ENCODE assay signal across 16 cellular contexts in the genomic region with DNA sequence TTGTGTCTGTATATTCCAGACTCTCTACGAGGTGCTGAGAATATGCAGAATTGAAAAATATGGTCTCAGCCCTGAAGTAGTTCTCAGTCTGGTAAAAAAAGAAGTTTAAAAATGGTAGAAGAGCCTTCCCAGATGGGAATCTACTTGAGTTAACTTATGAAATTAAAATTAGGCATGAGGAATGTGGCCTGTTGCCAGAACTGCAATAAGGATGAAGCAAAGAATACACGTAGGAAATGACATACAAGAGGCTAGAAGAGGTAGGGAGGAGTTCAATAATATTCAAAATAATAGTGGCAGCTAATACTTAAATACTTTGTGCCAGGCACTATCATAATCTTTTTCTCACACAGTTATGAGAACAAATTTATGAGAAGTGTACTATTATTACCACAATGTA. TPM values are rescaled to one million over a fixed set of nuclear protein-coding genes. Genes with fewer than 3 reads are reported as not detected.
A peak's percentile ranks its signal among the peaks of the same experiment; 100 is the strongest.
DNase-seq lines count a peak whose midpoint lies in the region; ATAC-seq and TF ChIP-seq lines count a peak whose summit lies in the region.
"Had no signal": no experiment of that assay in that cellular context is flagged by ENCODE, and none has a peak within 500 bp of the region (broad histone marks: within the 10 kb centered on the region; RNA-seq: fewer than 3 reads in every experiment).

No MANE protein-coding gene starts in this region.

- peaks cover 16% of the 10 kb centered on the region for H4K20me1 ChIP-seq in neural progenitor cell (ENCODE audit: low read depth)

- H3K4me3 ChIP-seq in cardiac fibroblast (replicated peaks in 1 of 2; ENCODE audit: low read depth in 2 of 2, low read length in 2 of 2) = no peak overlapping the region
- no peak overlapping the region for H3K4me3 ChIP-seq in neural progenitor cell
- H3K4me3 ChIP-seq: HAP-1 had no signal

- no peak overlapping the region for H3K9ac ChIP-seq in neural progenitor cell

- H3F3A ChIP-seq in neural progenitor cell (ENCODE audit: low read depth) = no peaks in the 10 kb centered on the region

- no peak overlapping the region for H2AFZ ChIP-seq in neural progenitor cell (replicated peaks)

- H3K36me3 ChIP-seq in neural progenitor cell = peaks cover 12% of the 10 kb centered on the region

- H3K4me2 ChIP-seq in neural progenitor cell = peak overlapping the region; percentile 61

- H3K27me3 Mint-ChIP-seq in activated CD4-positive, alpha-beta T cell treated with anti-CD3 and anti-CD28 coated beads, Interleukin-2, amount 10 ng/mL, durations not matched to agents 24 days and 14 days = no peaks in the 10 kb centered on the region
- no peaks in the 10 kb centered on the region for H3K27me3 Mint-ChIP-seq in neural progenitor cell (ENCODE audit: insufficient read depth, low read depth)
- H3K27me3 Mint-ChIP-seq: memory B cell had no signal

- TF ChIP-seq CTCF in cardiac fibroblast (IDR thresholded peaks at IDR 0.05; ENCODE audit: low read depth, low read length) (no peak), neural progenitor cell (IDR thresholded peaks at IDR 0.05) (no peak)

- peaks cover 47% of the 10 kb centered on the region for H3K4me1 Mint-ChIP-seq in activated CD4-positive, alpha-beta T cell treated with anti-CD3 and anti-CD28 coated beads, Interleukin-2, amount 10 ng/mL, durations not matched to agents 24 days and 14 days
- H3K4me1 Mint-ChIP-seq in neural progenitor cell = peaks cover 25% of the 10 kb centered on the region

- H3K4me3 Mint-ChIP-seq in activated CD4-positive, alpha-beta T cell treated with anti-CD3 and anti-CD28 coated beads, Interleukin-2, amount 10 ng/mL, durations not matched to agents 24 days and 14 days = peak overlapping the region; percentile 58
- no peak overlapping the region for H3K4me3 Mint-ChIP-seq in neural progenitor cell
- H3K4me3 Mint-ChIP-seq: memory B cell had no signal

- no peak for DNase-seq in activated CD4-positive, alpha-beta T cell treated with anti-CD3 and anti-CD28 coated beads, Interleukin-2, amount 10 ng/mL, durations not matched to agents 24 days and 14 days
- no peak for DNase-seq in activated CD4-positive, alpha-beta T cell treated with anti-CD3 and anti-CD28 coated beads for 1 hour
- DNase-seq in NCI-H69 (lab: John Stamatoyannopoulos, UW) = peak; percentile 56
- DNase-seq in cardiac fibroblast (ENCODE audit: low read depth in 2 of 2) = peak; percentile 68 to 77
- no peak for DNase-seq in neural progenitor cell (ENCODE audit: low spot score)
- DNase-seq in NCI-H82 (lab: John Stamatoyannopoulos, UW) = no peak
- no peak for DNase-seq in GF-D8 (lab: John Stamatoyannopoulos, UW)
- DNase-seq in left lobe of liver (ENCODE audit: low spot score) = no peak
- DNase-seq: COR-L47; NCI-H1092; NCI-H2227 treated with DMSO at 0.1 percent for 48 hours; nucleus accumbens; small intestine; stimulated activated naive CD8-positive, alpha-beta T cell treated with anti-CD3 and anti-CD28 coated beads, Interleukin-15, Interleukin-2, amounts not matched to agents 100 U/mL and 50 U/mL, for 24 hours had no signal

- intact Hi-C loops in activated CD4-positive, alpha-beta T cell treated with anti-CD3 and anti-CD28 coated beads, Interleukin-2, amount 10 ng/mL, durations not matched to agents 24 days and 14 days (cut with micrococcal nuclease) = loop anchor here (5.0 kb wide), 1 partner anchor 33 kb away; no protein-coding TSS in a partner anchor

- peaks cover 38% of the 10 kb centered on the region for H3K36me3 Mint-ChIP-seq in activated CD4-positive, alpha-beta T cell treated with anti-CD3 and anti-CD28 coated beads, Interleukin-2, amount 10 ng/mL, durations not matched to agents 24 days and 14 days (ENCODE audit: low read depth)
- peaks cover 25% of the 10 kb centered on the region for H3K36me3 Mint-ChIP-seq in neural progenitor cell
- H3K36me3 Mint-ChIP-seq: memory B cell had no signal

- H3K9me3 ChIP-seq in neural progenitor cell (ENCODE audit: low read depth) = no peaks in the 10 kb centered on the region
- H3K9me3 ChIP-seq: HAP-1 had no signal

- H3K79me2 ChIP-seq in neural progenitor cell (ENCODE audit: low read depth) = peaks cover 80% of the 10 kb centered on the region

- ATAC-seq in left lobe of liver = no peak
- ATAC-seq: stimulated activated naive CD8-positive, alpha-beta T cell treated with anti-CD3 and anti-CD28 coated beads, Interleukin-15, Interleukin-2, amounts not matched to agents 100 U/mL and 50 U/mL, for 24 hours had no signal

- no peaks in the 10 kb centered on the region for H3K27me3 ChIP-seq in neural progenitor cell

- H3K27ac ChIP-seq in neural progenitor cell = no peak overlapping the region

- peaks cover 30% of the 10 kb centered on the region for H3K4me1 ChIP-seq in neural progenitor cell

- no peaks in the 10 kb centered on the region for H3K9me3 Mint-ChIP-seq in activated CD4-positive, alpha-beta T cell treated with anti-CD3 and anti-CD28 coated beads, Interleukin-2, amount 10 ng/mL, durations not matched to agents 24 days and 14 days
- H3K9me3 Mint-ChIP-seq in neural progenitor cell = no peaks in the 10 kb centered on the region
- H3K9me3 Mint-ChIP-seq: memory B cell had no signal

- H3K27ac Mint-ChIP-seq in activated CD4-positive, alpha-beta T cell treated with anti-CD3 and anti-CD28 coated beads, Interleukin-2, amount 10 ng/mL, durations not matched to agents 24 days and 14 days = peak overlapping the region; percentile 41
- no peak overlapping the region for H3K27ac Mint-ChIP-seq in neural progenitor cell
- H3K27ac Mint-ChIP-seq: memory B cell had no signal

RNA-seq across cellular contexts. Expression of gene ASPM, which starts 6.3 kb away (rescaled TPM):
- total RNA-seq in activated CD4-positive, alpha-beta T cell treated with anti-CD3 and anti-CD28 coated beads, Interleukin-2, amount 10 ng/mL, durations not matched to agents 24 days and 14 days = 29.1 TPM in 2 replicates
- total RNA-seq in neural progenitor cell (ENCODE audit: low replicate concordance) = 95.5 and 146 TPM in 2 replicates
- total RNA-seq in left lobe of liver = 0.35 TPM

Comparison
In these comparisons a context has a peak if more than half of its experiments do, and no peak if none do; other contexts are left out.
1. DNase-seq: peak in NCI-H69 (single experiment) and cardiac fibroblast (2 of 2); none in activated CD4-positive, alpha-beta T cell treated with anti-CD3 and anti-CD28 coated beads, Interleukin-2, amount 10 ng/mL, durations not matched to agents 24 days and 14 days (single experiment), activated CD4-positive, alpha-beta T cell treated with anti-CD3 and anti-CD28 coated beads for 1 hour (single experiment), neural progenitor cell (single experiment), NCI-H82 (single experiment), GF-D8 (single experiment) and left lobe of liver (single experiment).
2. RNA of gene ASPM, which starts 6.3 kb away (total RNA-seq): 95.5 to 146 TPM in neural progenitor cell and 29.1 TPM in activated CD4-positive, alpha-beta T cell treated with anti-CD3 and anti-CD28 coated beads, Interleukin-2, amount 10 ng/mL, durations not matched to agents 24 days and 14 days; 0.35 TPM in left lobe of liver (single experiment); every median in the first group is over 10 times any median in the second.